16 cellular contexts compared by ENCODE assay signal in genomic region chr15:75138016-75138999, GRCh38.
DNase-seq lines count a peak whose midpoint lies in the region; ATAC-seq, FAIRE-seq and TF ChIP-seq lines count a peak whose summit lies in the region.
"Had no signal": no experiment of that assay in that cellular context is flagged by ENCODE, and none has a peak within 500 bp of the region (broad histone marks: within the 10 kb centered on the region; RNA-seq: fewer than 3 reads in every experiment).

No MANE protein-coding gene starts in this region.

- H3K36me3 Mint-ChIP-seq in naive thymus-derived CD8-positive, alpha-beta T cell: peaks cover 0 to 21% (median 7%) of the 10 kb centered on the region in 3 donors

- RAD21 ChIA-PET in GM12878 (lab: Charles Lee; ENCODE audit: unreplicated experiment): no interaction called here

- DNase-seq in A549 (ENCODE audit: low read depth in 1 of 2, low spot score in 1 of 2) (peak in 1 of 2 experiments; percentile 29), GM23248 (peak; percentile 68), GM12878 (ENCODE audit: low read depth, low spot score) (no peak), left kidney (ENCODE audit: low read depth, low spot score) (peak; percentile 13), erythroblast (lab: John Stamatoyannopoulos, UW) (no peak), BE2C (no peak), NCI-H1436 (lab: John Stamatoyannopoulos, UW) (no peak)
- no peak for DNase-seq in naive thymus-derived CD8-positive, alpha-beta T cell
- DNase-seq: DMS79, left lung, MV-4-11, uterus had no signal

- FAIRE-seq in A549 (lab: Jason Lieb, UNC): no peak
- FAIRE-seq in GM12878 (lab: Jason Lieb, UNC): no peak
- FAIRE-seq: H54 had no signal

- H3F3A ChIP-seq in GM23248 (ENCODE audit: insufficient read depth): no peaks in the 10 kb centered on the region

- H3K4me3 ChIP-seq in A549: no peak overlapping the region
- peak overlapping the region; percentile 15; the same call in 1 of the 2 replicates for H3K4me3 ChIP-seq in GM23248
- no peak overlapping the region for H3K4me3 ChIP-seq in GM12878
- no peak overlapping the region for H3K4me3 ChIP-seq in BE2C (ENCODE audit: low read depth, low read length)
- H3K4me3 ChIP-seq: adrenal gland, left lung, uterus had no signal

- ATAC-seq in A549 (peak; percentile 13 to 61; a peak in 3 of 6 replicates), GM12878 (peak; percentile 21; the same call in 1 of the 3 replicates)
- no peak for ATAC-seq in naive thymus-derived CD8-positive, alpha-beta T cell
- ATAC-seq: left lung had no signal

- H2AFZ ChIP-seq in GM23248: no peak overlapping the region
- H2AFZ ChIP-seq in GM12878 (ENCODE audit: control insufficient read depth, low read depth, low read length): no peak overlapping the region

- peaks cover 0 to 4% (median 0%) of the 10 kb centered on the region in 4 donors for H3K4me1 Mint-ChIP-seq in naive thymus-derived CD8-positive, alpha-beta T cell

- CTCF ChIA-PET in A549 (lab: Yijun Ruan, JAX): interaction anchor here (1.0 to 1.5 kb wide), 4 partner anchors 9 to 23 kb away, joined by 3 to 4 read pairs (median 3); no protein-coding TSS in a partner anchor
- CTCF ChIA-PET in GM12878 (lab: Yijun Ruan, JAX): no interaction called here

- BruUV-seq in GM12878 (replicated peaks; lab: Mats Ljungman, UMichigan): no TSS peak

- TF ChIP-seq EP300 in A549 (IDR thresholded peaks at IDR 0.05) (no peak), GM12878 (IDR thresholded peaks at IDR 0.05; ENCODE audit: borderline replicate concordance in 1 of 2, control insufficient read depth in 1 of 2, low read depth in 2 of 2, low read length in 2 of 2) (no peak)

- TF ChIP-seq CTCF in A549 (IDR thresholded peaks at IDR 0.05): no peak
- no peak for TF ChIP-seq CTCF in GM12878 (IDR thresholded peaks at IDR 0.05 in 2 of 3, conservative IDR thresholded peaks at IDR 0.05 in 1 of 3; ENCODE audit: control insufficient read depth in 2 of 3, extremely low read depth in 1 of 3, insufficient read depth in 1 of 3, low read depth in 3 of 3, low read length in 3 of 3)
- TF ChIP-seq CTCF in BE2C (IDR thresholded peaks at IDR 0.05; ENCODE audit: low read depth, low read length): no peak

- no peak overlapping the region for H3K9ac ChIP-seq in GM23248
- H3K9ac ChIP-seq in GM12878 (ENCODE audit: control insufficient read depth, insufficient read depth, low read length): no peak overlapping the region; the same call in 1 of the 2 replicates

- H3K4me1 ChIP-seq in A549 (0 out of 3 replicates have a peak, but pooled peaks cover 5% of the 10 kb centered on the region), GM23248 (ENCODE audit: insufficient read depth) (peaks cover 10% of the 10 kb centered on the region; the same call in 1 of the 2 replicates), GM12878 (ENCODE audit: control insufficient read depth, insufficient read depth, low read length) (peaks cover 40% of the 10 kb centered on the region), BE2C (no peaks in the 10 kb centered on the region)
- H3K4me1 ChIP-seq: left lung, uterus had no signal

- H3K9me3 Mint-ChIP-seq in naive thymus-derived CD8-positive, alpha-beta T cell: peaks cover 0 to 28% (median 13%) of the 10 kb centered on the region in 9 donors

- H3K9me3 ChIP-seq in A549: 0 out of 3 replicates have a peak, but pooled peaks cover 3% of the 10 kb centered on the region
- H3K9me3 ChIP-seq in GM23248 (ENCODE audit: low read depth): no peaks in the 10 kb centered on the region
- peaks cover 13% of the 10 kb centered on the region for H3K9me3 ChIP-seq in GM12878 (replicated peaks; ENCODE audit: control insufficient read depth, insufficient read depth, low read length)
- H3K9me3 ChIP-seq in BE2C: peaks cover 7% of the 10 kb centered on the region

- no peaks in the 10 kb centered on the region for H3K9me2 ChIP-seq in GM23248 (ENCODE audit: insufficient read depth)

- H4K20me1 ChIP-seq in GM23248 (ENCODE audit: insufficient read depth) (no peaks in the 10 kb centered on the region), GM12878 (ENCODE audit: control insufficient read depth, insufficient read depth) (no peaks in the 10 kb centered on the region)

- peak overlapping the region in 1 of 2 experiments; percentile 31; a peak in 2 of 6 replicates for H3K27ac ChIP-seq in A549
- H3K27ac ChIP-seq in GM23248: 0 out of 2 replicates have a peak overlapping the region, but pooled peaks have one; percentile 17
- no peak overlapping the region for H3K27ac ChIP-seq in GM12878 (ENCODE audit: control insufficient read depth, insufficient read depth)
- H3K27ac ChIP-seq: adrenal gland, RWPE1, uterus had no signal

- H3K36me3 ChIP-seq in GM23248 (ENCODE audit: low read depth) (no peaks in the 10 kb centered on the region), GM12878 (ENCODE audit: control insufficient read depth in 2 of 2, insufficient read depth in 2 of 2, low read length in 1 of 2) (no peaks in the 10 kb centered on the region), BE2C (no peaks in the 10 kb centered on the region)
- H3K36me3 ChIP-seq: adrenal gland, left lung, neutrophil, uterus had no signal

- 78% methylated on average over 20 of the region's 20 CpGs for WGBS in A549 (ENCODE audit: missing lambda C conversion rate)
- 47 to 54% methylated on average over 20 of the region's 20 CpGs for WGBS in GM23248 (ENCODE audit: low coverage in 1 of 2, low lambda C conversion rate in 2 of 2, missing lambda C conversion rate in 2 of 2), 2 experiments
- 77% methylated on average over 20 of the region's 20 CpGs for WGBS in GM12878 (ENCODE audit: insufficient coverage, insufficient replicate concordance, low lambda C conversion rate, missing lambda C conversion rate)

- H3K4me3 Mint-ChIP-seq in naive thymus-derived CD8-positive, alpha-beta T cell: peak overlapping the region in 1 of 10 donors; percentile 19

- no peak for TF ChIP-seq POLR2A in A549 (IDR thresholded peaks at IDR 0.05; ENCODE audit: low read length)
- TF ChIP-seq POLR2A in GM12878 (IDR thresholded peaks at IDR 0.05; ENCODE audit: low read depth, low read length): no peak
- no peak for TF ChIP-seq POLR2A in erythroblast (IDR thresholded peaks at IDR 0.05; ENCODE audit: low read length)

- H3K79me2 ChIP-seq in GM23248 (ENCODE audit: insufficient read depth) (no peaks in the 10 kb centered on the region), GM12878 (ENCODE audit: control insufficient read depth, insufficient read depth, low read length) (no peaks in the 10 kb centered on the region)

- H3K27ac Mint-ChIP-seq in naive thymus-derived CD8-positive, alpha-beta T cell: no peak overlapping the region

- TF ChIP-seq RAD21 in A549 (conservative IDR thresholded peaks at IDR 0.05 in 1 of 2, IDR thresholded peaks at IDR 0.05 in 1 of 2): no peak
- no peak for TF ChIP-seq RAD21 in GM12878 (IDR thresholded peaks at IDR 0.05; ENCODE audit: insufficient read depth, low read depth, low read length)

- SMC1A ChIA-PET in GM12878 (lab: Charles Lee; ENCODE audit: uncharacterized antibody, unreplicated experiment): interaction anchor here (0.6 to 2.3 kb wide), 3 partner anchors 10 to 431 kb away, joined by 3 to 8 read pairs (median 5); no protein-coding TSS in a partner anchor

- POLR2A ChIA-PET in A549 (lab: Yijun Ruan, JAX) (no interaction called here), GM12878 (lab: Charles Lee) (interaction anchor here (1.6 kb wide), 1 partner anchor 62 kb away, joined by 7 read pairs; the partner anchor contains the start of gene C15orf39)
- POLR2A ChIA-PET in naive thymus-derived CD8-positive, alpha-beta T cell (lab: Charles Lee): no interaction called here

- intact Hi-C loops in GM12878 (cut with micrococcal nuclease; ENCODE audit: unreplicated experiment): loop anchor here (10.0 kb wide), 1 partner anchor 744 kb away; no protein-coding TSS in a partner anchor

- H3K27me3 ChIP-seq in GM23248 (replicated peaks; ENCODE audit: insufficient read depth): no peaks in the 10 kb centered on the region
- no peaks in the 10 kb centered on the region for H3K27me3 ChIP-seq in GM12878 (replicated peaks in 1 of 2; ENCODE audit: control insufficient read depth in 2 of 2, insufficient read depth in 2 of 2, low read length in 1 of 2)
- H3K27me3 ChIP-seq in BE2C: no peaks in the 10 kb centered on the region
- H3K27me3 ChIP-seq: adrenal gland, left lung, neutrophil, uterus had no signal

- H3K4me2 ChIP-seq in A549 (no peak overlapping the region), GM23248 (ENCODE audit: unreplicated experiment) (peak overlapping the region; percentile 13), GM12878 (ENCODE audit: control insufficient read depth, insufficient read depth) (no peak overlapping the region)

- peaks cover 0 to 5% (median 2%) of the 10 kb centered on the region in 5 donors for H3K27me3 Mint-ChIP-seq in naive thymus-derived CD8-positive, alpha-beta T cell

- in situ Hi-C loops in GM23248 (cut with MboI) (loop anchor here (10.0 kb wide), 1 partner anchor 64 kb away; no protein-coding TSS in a partner anchor), GM12878 (cut with MboI) (loop anchor here (5.0 kb wide), 1 partner anchor 59 kb away; no protein-coding TSS in a partner anchor)

TF ChIP-seq in A549, 52 proteins besides CTCF, POLR2A, EP300 and RAD21:
- no peak for TF ChIP-seq FOSL2 (IDR thresholded peaks at IDR 0.05)
- no peak for TF ChIP-seq FOSL2 (CRISPR knock-in tag; IDR thresholded peaks at IDR 0.05)
- no peak for TF ChIP-seq MAFK (IDR thresholded peaks at IDR 0.05; ENCODE audit: partially characterized antibody)
- TF ChIP-seq CEBPB (IDR thresholded peaks at IDR 0.05): no peak

TF ChIP-seq in GM12878, 131 proteins besides CTCF, POLR2A, EP300 and RAD21:
- no peak for TF ChIP-seq JUNB (IDR thresholded peaks at IDR 0.05)
- TF ChIP-seq BACH1 (IDR thresholded peaks at IDR 0.05; ENCODE audit: borderline replicate concordance): no peak
- TF ChIP-seq, protein P1, sequence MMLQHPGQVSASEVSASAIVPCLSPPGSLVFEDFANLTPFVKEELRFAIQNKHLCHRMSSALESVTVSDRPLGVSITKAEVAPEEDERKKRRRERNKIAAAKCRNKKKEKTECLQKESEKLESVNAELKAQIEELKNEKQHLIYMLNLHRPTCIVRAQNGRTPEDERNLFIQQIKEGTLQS (IDR thresholded peaks at IDR 0.05; ENCODE audit: borderline replicate concordance, extremely low read depth, low read depth, low read length): no peak
TF ChIP-seq in GM12878: peak in this region for 0.

Comparison
In these comparisons a context has a peak if more than half of its experiments do, and no peak if none do; other contexts are left out.
1. ATAC-seq: peak in A549 (2 of 2) and GM12878 (single experiment); none in naive thymus-derived CD8-positive, alpha-beta T cell (0 of 2).
2. DNase-seq: peak in GM23248 (single experiment) and left kidney (single experiment); none in GM12878 (single experiment), erythroblast (0 of 2), BE2C (single experiment), naive thymus-derived CD8-positive, alpha-beta T cell (0 of 10) and NCI-H1436 (single experiment).